9 cellular contexts compared by ENCODE assay signal in the genomic region with DNA sequence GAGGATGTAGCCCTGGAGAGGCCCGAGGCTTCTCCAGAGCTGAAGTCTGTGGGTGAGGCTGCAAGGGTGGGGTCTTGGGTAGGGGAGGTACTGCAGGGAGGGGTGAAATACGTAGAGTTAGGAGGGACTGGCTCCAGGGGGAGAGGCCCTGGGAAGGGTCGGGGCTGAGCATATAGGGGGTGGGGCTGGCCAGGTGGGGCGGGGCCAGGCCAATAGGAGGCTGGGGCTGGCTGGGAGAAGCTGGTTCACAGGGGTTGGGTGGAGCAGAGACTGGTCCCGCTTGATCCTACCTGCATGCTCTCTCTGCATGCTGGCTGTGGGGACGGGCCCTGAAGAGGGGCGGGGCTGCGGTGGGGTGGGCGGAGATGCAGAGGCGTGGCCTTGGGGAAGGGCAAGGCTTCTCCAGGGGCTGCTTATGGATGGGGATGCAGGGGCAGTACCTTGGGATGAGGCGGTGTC. TPM values are rescaled to one million over a fixed set of nuclear protein-coding genes. Genes with fewer than 3 reads are reported as not detected.
DNase-seq lines count a peak whose midpoint lies in the region; ATAC-seq and TF ChIP-seq lines count a peak whose summit lies in the region.
"Had no signal": no experiment of that assay in that cellular context is flagged by ENCODE, and none has a peak within 500 bp of the region (broad histone marks: within the 10 kb centered on the region; RNA-seq: fewer than 3 reads in every experiment).

No MANE protein-coding gene starts in this region.

- H3K36me3 Mint-ChIP-seq in activated naive CD8-positive, alpha-beta T cell: no peaks in the 10 kb centered on the region
- H3K36me3 Mint-ChIP-seq in naive B cell: no peaks in the 10 kb centered on the region

- CTCF ChIA-PET in Panc1 (lab: Charles Lee): interaction anchor here (0.5 to 1.1 kb wide), 7 partner anchors 12 to 731 kb away, joined by 3 to 7 read pairs (median 3); no protein-coding TSS in a partner anchor

- no peaks in the 10 kb centered on the region for H3K9me3 Mint-ChIP-seq in activated naive CD8-positive, alpha-beta T cell (ENCODE audit: low read depth)
- peaks cover 0 to 7% (median 6%) of the 10 kb centered on the region in 7 donors for H3K9me3 Mint-ChIP-seq in naive B cell

- peak overlapping the region; percentile 51 for H3K4me3 Mint-ChIP-seq in activated naive CD8-positive, alpha-beta T cell
- peak overlapping the region; percentile 13 to 86 (median 42) for H3K4me3 Mint-ChIP-seq in naive B cell

- no peaks in the 10 kb centered on the region for H3K36me3 ChIP-seq in Panc1 (ENCODE audit: control insufficient read depth, insufficient read depth, low read length)

- H3K27ac ChIP-seq in Panc1 (ENCODE audit: low read length): no peak overlapping the region

- in situ Hi-C loops in Panc1 (cut with HindIII; ENCODE audit: low pct_unique_long_range_greater_than_20kb, low sequenced_read_pairs): no loop called here

- BruUV-seq in Panc1 (replicated peaks; lab: Mats Ljungman, UMichigan): no TSS peak

- intact Hi-C loops in Panc1 (cut with micrococcal nuclease; ENCODE audit: unreplicated experiment): no loop called here

- no peaks in the 10 kb centered on the region; the same call in 1 of the 2 replicates for H3K9me3 ChIP-seq in Panc1 (ENCODE audit: control insufficient read depth, insufficient read depth, low read depth, low read length)

- TF ChIP-seq CTCF in Panc1 (IDR thresholded peaks at IDR 0.05): no peak

- POLR2A ChIA-PET in Panc1 (lab: Charles Lee): no interaction called here

- H3K27ac Mint-ChIP-seq in activated naive CD8-positive, alpha-beta T cell: no peak overlapping the region
- H3K27ac Mint-ChIP-seq in naive B cell: no peak overlapping the region

- H3K4me3 ChIP-seq in Panc1 (ENCODE audit: low read depth in 2 of 2, low read length in 2 of 2): peak overlapping the region in 1 of 2 experiments; percentile 23; a peak in 1 of 4 replicates

- H3K27me3 ChIP-seq in Panc1 (ENCODE audit: control insufficient read depth, insufficient read depth, low read length): no peaks in the 10 kb centered on the region

- DNase-seq in NCI-H2029 (lab: John Stamatoyannopoulos, UW): peak; percentile 60
- DNase-seq in NCI-H2029 treated with DMSO at 0.1 percent for 48 hours (lab: John Stamatoyannopoulos, UW): no peak
- DNase-seq in Panc1 (ENCODE audit: low read depth, low spot score): no peak
- DNase-seq in naive B cell: no peak
- DNase-seq in NCI-H446 treated with DMSO at 0.1 percent for 48 hours (lab: John Stamatoyannopoulos, UW): no peak

- H3K27me3 Mint-ChIP-seq in activated naive CD8-positive, alpha-beta T cell: no peaks in the 10 kb centered on the region
- peaks cover 50 to 69% (median 64%) of the 10 kb centered on the region in 3 donors for H3K27me3 Mint-ChIP-seq in naive B cell

- H3K4me1 ChIP-seq in Panc1 (ENCODE audit: control insufficient read depth, insufficient read depth, low read length): peaks cover 3% of the 10 kb centered on the region; the same call in 1 of the 2 replicates

- peak; percentile 65 for ATAC-seq in Panc1
- peak; percentile 10 to 17 for ATAC-seq in naive B cell (ENCODE audit: low read depth in 2 of 2)
- ATAC-seq in HG03097 (IDR thresholded peaks at IDR 0.05; ENCODE audit: low FRiP score, unreplicated experiment): no peak
- ATAC-seq in GM19324 (IDR thresholded peaks at IDR 0.05; ENCODE audit: low FRiP score, unreplicated experiment): no peak

- peaks cover 11% of the 10 kb centered on the region for H3K4me1 Mint-ChIP-seq in activated naive CD8-positive, alpha-beta T cell (ENCODE audit: low read depth)
- peaks cover 9 to 15% (median 10%) of the 10 kb centered on the region in 3 donors for H3K4me1 Mint-ChIP-seq in naive B cell

RNA-seq across cellular contexts. Expression of gene CELF5, which starts 51.9 kb away (rescaled TPM):
- total RNA-seq in Panc1 (2021; ENCODE audit: unreplicated experiment): 1.2 TPM
- polyA plus RNA-seq in Panc1 (2012; ENCODE audit: insufficient read length): 2.5 TPM
- polyA plus RNA-seq in naive B cell (ENCODE audit: low read depth in 6 of 6): not detected
- total RNA-seq: RPMI7951 had no signal

Comparison
In these comparisons a context has a peak if more than half of its experiments do, and no peak if none do; other contexts are left out.
1. ATAC-seq: peak in Panc1 (single experiment) and naive B cell (2 of 2); none in HG03097 (single experiment) and GM19324 (single experiment).